Comparison of ENCODE assay signal across 10 cellular contexts in the genomic region with DNA sequence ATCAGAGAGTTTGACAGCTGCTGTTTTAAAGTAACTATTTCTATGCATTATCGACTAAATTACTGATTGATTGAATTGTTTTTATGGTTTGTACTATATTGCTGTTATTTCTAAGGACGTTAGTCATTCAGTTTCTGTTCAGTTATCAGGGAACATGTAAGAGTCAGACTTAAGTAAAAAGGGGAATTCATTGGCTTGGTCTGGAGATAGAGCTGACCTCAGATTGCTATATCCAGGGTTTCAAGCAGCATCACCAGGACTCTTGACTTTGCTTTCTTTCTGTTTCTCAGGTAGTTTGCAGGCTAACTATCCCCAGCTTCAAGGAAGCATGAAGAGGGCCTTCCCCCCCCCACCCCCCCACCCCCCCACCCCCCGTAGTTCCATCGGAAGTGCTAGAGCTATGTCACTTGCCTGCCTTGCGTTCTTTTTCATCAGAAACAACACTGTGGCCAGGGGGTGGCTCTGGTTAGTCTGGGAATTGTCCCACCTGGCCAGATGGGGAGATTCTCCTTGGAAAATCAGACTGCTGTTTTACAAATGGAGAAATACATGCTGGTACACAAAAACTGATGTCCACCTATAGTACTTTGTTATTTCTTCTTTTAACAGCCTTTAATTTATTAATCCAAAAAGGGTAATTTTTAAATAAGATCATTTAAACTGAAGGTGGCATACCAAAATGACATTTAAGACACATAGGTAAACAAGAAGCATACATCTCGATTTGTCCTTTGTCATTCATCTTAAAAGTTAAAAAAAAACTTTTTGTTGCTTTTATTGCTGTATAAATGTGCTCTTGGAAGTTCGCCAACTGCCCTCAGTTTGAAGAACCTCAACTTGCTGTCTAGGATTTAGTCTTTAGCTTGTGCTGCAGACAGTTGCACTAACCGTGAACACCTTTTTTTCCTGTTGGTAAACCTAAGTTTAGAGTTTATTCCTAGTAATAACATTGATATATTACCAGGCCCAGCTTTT. TPM values are rescaled to one million over a fixed set of nuclear protein-coding genes. Genes with fewer than 3 reads are reported as not detected.
DNase-seq lines count a peak whose midpoint lies in the region; ATAC-seq lines count a peak whose summit lies in the region.
"Had no signal": no experiment of that assay in that cellular context is flagged by ENCODE, and none has a peak within 500 bp of the region (broad histone marks: within the 10 kb centered on the region; RNA-seq: fewer than 3 reads in every experiment).

No MANE protein-coding gene starts in this region.

- ATAC-seq in GM18502 (IDR thresholded peaks at IDR 0.05; ENCODE audit: poor library complexity, unreplicated experiment), result peak; percentile 53
- peak; percentile 61 for ATAC-seq in GM21825 (IDR thresholded peaks at IDR 0.05; ENCODE audit: unreplicated experiment)
- peak; percentile 30 to 37 for ATAC-seq in naive B cell (ENCODE audit: low read depth in 2 of 2)
- no peak for ATAC-seq in HG03342 (IDR thresholded peaks at IDR 0.05; ENCODE audit: unreplicated experiment)
- ATAC-seq: left lung had no signal

- H3K9me3 Mint-ChIP-seq in activated naive CD8-positive, alpha-beta T cell treated with anti-CD3 and anti-CD28 coated beads for 36 hours, result no peaks in the 10 kb centered on the region
- H3K9me3 Mint-ChIP-seq in naive B cell, result no peaks in the 10 kb centered on the region

- peak overlapping the region; percentile 49 for H3K27ac Mint-ChIP-seq in activated naive CD8-positive, alpha-beta T cell treated with anti-CD3 and anti-CD28 coated beads for 36 hours
- peak overlapping the region in 4 of 6 donors; percentile 51 to 74 (median 63) for H3K27ac Mint-ChIP-seq in naive B cell

- H3K36me3 Mint-ChIP-seq in activated naive CD8-positive, alpha-beta T cell treated with anti-CD3 and anti-CD28 coated beads for 36 hours, result peaks cover 18% of the 10 kb centered on the region
- no peaks in the 10 kb centered on the region for H3K36me3 Mint-ChIP-seq in naive B cell

- no peaks in the 10 kb centered on the region for H3K27me3 Mint-ChIP-seq in activated naive CD8-positive, alpha-beta T cell treated with anti-CD3 and anti-CD28 coated beads for 36 hours
- H3K27me3 Mint-ChIP-seq in naive B cell, result no peaks in the 10 kb centered on the region

- peaks cover 75% of the 10 kb centered on the region for H3K4me1 Mint-ChIP-seq in activated naive CD8-positive, alpha-beta T cell treated with anti-CD3 and anti-CD28 coated beads for 36 hours
- H3K4me1 Mint-ChIP-seq in naive B cell, result peaks cover 61 to 85% (median 68%) of the 10 kb centered on the region in 3 donors

- DNase-seq in activated naive CD8-positive, alpha-beta T cell treated with anti-CD3 and anti-CD28 coated beads for 36 hours, result no peak
- DNase-seq in naive B cell (no peak), NCI-H748 (lab: John Stamatoyannopoulos, UW; ENCODE audit: unreplicated experiment) (no peak), G401 (ENCODE audit: low spot score) (no peak)
- DNase-seq in activated CD4-positive, alpha-beta T cell treated with anti-CD3 and anti-CD28 coated beads for 4 hours, result no peak
- DNase-seq: activated CD4-positive, alpha-beta T cell treated with anti-CD3 and anti-CD28 coated beads for 48 hours; left lung had no signal

- no peak overlapping the region for H3K4me3 Mint-ChIP-seq in activated naive CD8-positive, alpha-beta T cell treated with anti-CD3 and anti-CD28 coated beads for 36 hours
- peak overlapping the region in 4 of 8 donors; percentile 22 to 75 (median 30) for H3K4me3 Mint-ChIP-seq in naive B cell

- in situ Hi-C loops in G401 (cut with HindIII; ENCODE audit: low sequenced_read_pairs), result no loop called here

RNA-seq across cellular contexts. Expression of a gene that starts 9.4 kb away (rescaled TPM):
- 10 to 100 TPM; 57.2 to 59.5 TPM for total RNA-seq in activated naive CD8-positive, alpha-beta T cell treated with anti-CD3 and anti-CD28 coated beads for 36 hours
- 100 to 1,000 TPM in 1 of 6 donors, 10 to 100 TPM in 5; 11.8 to 104 (median 76.7) TPM for polyA plus RNA-seq in naive B cell (ENCODE audit: low read depth in 6 of 6)
- total RNA-seq in G401 (2014; rRNA removed; shearing (Covaris generic)), result 47.2 and 120 TPM in 2 replicates
